10 cellular contexts compared by ENCODE assay signal in genomic region chr3:45026957-45027356, GRCh38. TPM values are rescaled to one million over a fixed set of nuclear protein-coding genes. Genes with fewer than 3 reads are reported as not detected.
DNase-seq lines count a peak whose midpoint lies in the region; ATAC-seq, FAIRE-seq and TF ChIP-seq lines count a peak whose summit lies in the region.
"Had no signal": no experiment of that assay in that cellular context is flagged by ENCODE, and none has a peak within 500 bp of the region (broad histone marks: within the 10 kb centered on the region; RNA-seq: fewer than 3 reads in every experiment).

No MANE protein-coding gene starts in this region.

- H3K36me3 Mint-ChIP-seq in astrocyte (ENCODE audit: low read depth, unreplicated experiment) (peaks cover 4% of the 10 kb centered on the region), immature natural killer cell (no peaks in the 10 kb centered on the region), Calu3 (ENCODE audit: insufficient read depth, unreplicated experiment) (peaks cover 7% of the 10 kb centered on the region)
- H3K36me3 Mint-ChIP-seq: activated naive CD4-positive, alpha-beta T cell treated with anti-CD3 and anti-CD28 coated beads, Interleukin-2, amount 50 U/mL, for 24 hours had no signal

- H3K9ac ChIP-seq in astrocyte (ENCODE audit: low read length), result no peak overlapping the region
- no peak overlapping the region for H3K9ac ChIP-seq in parathyroid adenoma

- intact Hi-C loops in cardiac septum (cut with DNase I), result no loop called here
- intact Hi-C loops in Calu3 (cut with micrococcal nuclease; ENCODE audit: unreplicated experiment), result no loop called here

- peaks cover 9% of the 10 kb centered on the region for H3K4me1 Mint-ChIP-seq in astrocyte (ENCODE audit: low read depth, unreplicated experiment)
- peaks cover 8 to 10% of the 10 kb centered on the region in 2 donors for H3K4me1 Mint-ChIP-seq in immature natural killer cell
- H3K4me1 Mint-ChIP-seq in Calu3 (ENCODE audit: low read depth, unreplicated experiment), result peaks cover 13% of the 10 kb centered on the region

- no TSS peak for BruUV-seq in Calu3 (replicated peaks; lab: Mats Ljungman, UMichigan)

- no peaks in the 10 kb centered on the region for H4K20me1 ChIP-seq in astrocyte (ENCODE audit: insufficient read depth, low read length)

- ATAC-seq in GM18505 (IDR thresholded peaks at IDR 0.05; ENCODE audit: unreplicated experiment) (no peak), HG03159 (IDR thresholded peaks at IDR 0.05; ENCODE audit: unreplicated experiment) (no peak)

- TF ChIP-seq CTCF in astrocyte (IDR thresholded peaks at IDR 0.05; ENCODE audit: insufficient read depth, low read depth, low read length) (no peak), parathyroid adenoma (IDR thresholded peaks at IDR 0.05) (no peak), Calu3 (IDR thresholded peaks at IDR 0.05; ENCODE audit: unreplicated experiment) (no peak)

- DNase-seq in EH (ENCODE audit: low read depth) (peak; percentile 82), astrocyte (ENCODE audit: low read depth) (no peak), cardiac septum (ENCODE audit: low spot score) (peak; percentile 82), immature natural killer cell (no peak), Calu3 (no peak)
- DNase-seq: hippocampal formation had no signal

- H3K79me2 ChIP-seq in astrocyte (ENCODE audit: insufficient read depth, low read length) (no peaks in the 10 kb centered on the region), parathyroid adenoma (no peaks in the 10 kb centered on the region)

- H3K9me3 ChIP-seq in astrocyte (ENCODE audit: insufficient read depth, low read depth, low read length) (no peaks in the 10 kb centered on the region), parathyroid adenoma (ENCODE audit: control insufficient read depth, low read length) (no peaks in the 10 kb centered on the region)

- H3K9me3 Mint-ChIP-seq in astrocyte (ENCODE audit: unreplicated experiment) (no peaks in the 10 kb centered on the region), immature natural killer cell (no peaks in the 10 kb centered on the region), Calu3 (ENCODE audit: low read depth, unreplicated experiment) (no peaks in the 10 kb centered on the region)
- H3K9me3 Mint-ChIP-seq: activated naive CD4-positive, alpha-beta T cell treated with anti-CD3 and anti-CD28 coated beads, Interleukin-2, amount 50 U/mL, for 24 hours had no signal

- H3K27me3 Mint-ChIP-seq in astrocyte (ENCODE audit: low read depth, unreplicated experiment) (peaks cover 21% of the 10 kb centered on the region), immature natural killer cell (ENCODE audit: low read depth in 3 of 3) (peaks cover 0 to 7% (median 7%) of the 10 kb centered on the region in 3 donors), Calu3 (ENCODE audit: unreplicated experiment) (peaks cover 13% of the 10 kb centered on the region)
- H3K27me3 Mint-ChIP-seq: activated naive CD4-positive, alpha-beta T cell treated with anti-CD3 and anti-CD28 coated beads, Interleukin-2, amount 50 U/mL, for 24 hours had no signal

- H3K27me3 ChIP-seq in astrocyte (ENCODE audit: insufficient read depth, low read length), result no peaks in the 10 kb centered on the region
- H3K27me3 ChIP-seq in parathyroid adenoma (ENCODE audit: control insufficient read depth, insufficient read depth, low read length), result no peaks in the 10 kb centered on the region

- no peak overlapping the region for H2AFZ ChIP-seq in astrocyte (ENCODE audit: low read depth, low read length)
- H2AFZ ChIP-seq in parathyroid adenoma, result no peak overlapping the region

- H3K4me1 ChIP-seq in astrocyte (ENCODE audit: insufficient read depth, low read length) (peaks cover 30% of the 10 kb centered on the region), parathyroid adenoma (peaks cover 13% of the 10 kb centered on the region)

- FAIRE-seq in astrocyte (lab: Jason Lieb, UNC), result no peak

- H3K27ac Mint-ChIP-seq in astrocyte (ENCODE audit: unreplicated experiment) (peak overlapping the region; percentile 89), immature natural killer cell (no peak overlapping the region), Calu3 (ENCODE audit: unreplicated experiment) (no peak overlapping the region)
- H3K27ac Mint-ChIP-seq: activated naive CD4-positive, alpha-beta T cell treated with anti-CD3 and anti-CD28 coated beads, Interleukin-2, amount 50 U/mL, for 24 hours had no signal

- CTCF ChIA-PET in Calu3 (lab: Charles Lee), result no interaction called here

- H3K27ac ChIP-seq in astrocyte (ENCODE audit: low read depth, low read length) (no peak overlapping the region), parathyroid adenoma (peak overlapping the region; percentile 45)

- H3K4me3 ChIP-seq in astrocyte (ENCODE audit: insufficient read depth, low read depth, low read length) (no peak overlapping the region), parathyroid adenoma (ENCODE audit: low read depth, low read length) (peak overlapping the region; percentile 29)

- H3K4me2 ChIP-seq in astrocyte (ENCODE audit: low read length) (no peak overlapping the region), parathyroid adenoma (ENCODE audit: low read length) (no peak overlapping the region)

- no peak for TF ChIP-seq POLR2A in GM18505 (IDR thresholded peaks at IDR 0.05; ENCODE audit: borderline replicate concordance, extremely low read depth, insufficient read depth, insufficient read length)

- H3K36me3 ChIP-seq in astrocyte (ENCODE audit: insufficient read depth, low read length), result no peaks in the 10 kb centered on the region
- H3K36me3 ChIP-seq in parathyroid adenoma (ENCODE audit: control insufficient read depth, insufficient read depth, low read length), result no peaks in the 10 kb centered on the region

- H3K4me3 Mint-ChIP-seq in astrocyte (ENCODE audit: unreplicated experiment) (no peak overlapping the region), immature natural killer cell (no peak overlapping the region), Calu3 (ENCODE audit: low read depth, unreplicated experiment) (no peak overlapping the region)
- H3K4me3 Mint-ChIP-seq: activated naive CD4-positive, alpha-beta T cell treated with anti-CD3 and anti-CD28 coated beads, Interleukin-2, amount 50 U/mL, for 24 hours had no signal

RNA-seq across cellular contexts. Expression of gene CLEC3B, which starts 0.9 kb away (rescaled TPM):
- total RNA-seq in astrocyte (0.32 TPM in 1 of 2 replicates, not detected in the other), cardiac septum (77.1 TPM), Calu3 (2022) (not detected in 2 replicates)
- 1 to 10 TPM; 1.7 to 7.6 (median 2.0) TPM for polyA plus RNA-seq in immature natural killer cell

RNA-seq across cellular contexts. Expression of gene EXOSC7, which starts 50.9 kb away (rescaled TPM):
- 34.7 and 38.6 TPM in 2 replicates for total RNA-seq in astrocyte
- 29.6 TPM for total RNA-seq in cardiac septum
- polyA plus RNA-seq in immature natural killer cell, result 10 to 100 TPM; 35.0 to 73.2 (median 52.2) TPM
- total RNA-seq in Calu3 (2022), result 44.1 and 50.1 TPM in 2 replicates

RNA-seq across cellular contexts. Expression of gene ZDHHC3, which starts 51.0 kb away (rescaled TPM):
- 64.5 and 66.6 TPM in 2 replicates for total RNA-seq in astrocyte
- total RNA-seq in cardiac septum, result 43.8 TPM
- polyA plus RNA-seq in immature natural killer cell, result 10 to 100 TPM; 43.5 to 65.3 (median 46.9) TPM
- total RNA-seq in Calu3 (2022), result 83.0 and 84.9 TPM in 2 replicates

Comparison
In these comparisons a context has a peak if more than half of its experiments do, and no peak if none do; other contexts are left out.
1. DNase-seq: peak in EH (single experiment) and cardiac septum (single experiment); none in astrocyte (single experiment), immature natural killer cell (0 of 3) and Calu3 (single experiment).
2. RNA of gene CLEC3B, which starts 0.9 kb away (total RNA-seq): 77.1 TPM in cardiac septum (single experiment); 0.32 TPM in astrocyte and not detected in Calu3; every median in the first group is over 10 times any median in the second.